ENCODE assay signal across 29 cellular contexts in genomic region chr7:151384352-151384697, GRCh38. TPM values are rescaled to one million over a fixed set of nuclear protein-coding genes. Genes with fewer than 3 reads are reported as not detected.
"Had no signal": no experiment of that assay in that cellular context is flagged by ENCODE, and none has a peak within 500 bp of the region (broad histone marks: within the 10 kb centered on the region; RNA-seq: fewer than 3 reads in every experiment).

No MANE protein-coding gene starts in this region.

- H3K9me3 ChIP-seq: ascending aorta, psoas muscle, sigmoid colon, tibial nerve had no signal

- H3K27me3 ChIP-seq: ascending aorta had no signal

- FAIRE-seq: keratinocyte, small intestine had no signal

- H3K9me3 Mint-ChIP-seq: activated naive CD8-positive, alpha-beta T cell treated with anti-CD3 and anti-CD28 coated beads, Interleukin-2, amount 10 ng/mL, durations not matched to agents 7 days and 5 days; effector memory CD8-positive, alpha-beta T cell; nephron had no signal

- H3K27ac Mint-ChIP-seq: activated naive CD8-positive, alpha-beta T cell treated with anti-CD3 and anti-CD28 coated beads, Interleukin-2, amount 10 ng/mL, durations not matched to agents 7 days and 5 days; brain; nephron had no signal

- DNase-seq: activated CD4-positive, alpha-beta T cell treated with anti-CD3 and anti-CD28 coated beads for 48 hours; activated CD4-positive, alpha-beta T cell treated with anti-CD3 and anti-CD28 coated beads, Interleukin-2, amount 50 U/mL, for 48 hours; activated CD8-positive, alpha-beta memory T cell treated with anti-CD3 and anti-CD28 coated beads for 24 hours; activated effector memory CD4-positive, alpha-beta T cell treated with Interleukin-2 at 50 U/mL for 16 hours; activated naive CD4-positive, alpha-beta T cell treated with Interleukin-2 at 50 U/mL for 16 hours; activated naive CD8-positive, alpha-beta T cell treated with anti-CD3 and anti-CD28 coated beads, Interleukin-2, amount 10 ng/mL, durations not matched to agents 7 days and 5 days; cortex of kidney; effector memory CD8-positive, alpha-beta T cell; foreskin fibroblast; hippocampal formation; left cardiac atrium; midbrain; sigmoid colon; small intestine; stimulated activated CD4-positive, alpha-beta T cell treated with anti-CD3 and anti-CD28 coated beads, Interleukin-2, amount 100 ng/mL, for 24 hours; stimulated activated naive CD4-positive, alpha-beta T cell; T-helper 1 cell had no signal

- H3K27ac ChIP-seq: psoas muscle, sigmoid colon, tibial nerve had no signal

- ATAC-seq: effector memory CD8-positive, alpha-beta T cell; left cardiac atrium; left ventricle myocardium superior had no signal

- H3K4me1 Mint-ChIP-seq: nephron had no signal

- H3K4me3 Mint-ChIP-seq: activated naive CD8-positive, alpha-beta T cell treated with anti-CD3 and anti-CD28 coated beads, Interleukin-2, amount 10 ng/mL, durations not matched to agents 7 days and 5 days; brain; effector memory CD8-positive, alpha-beta T cell had no signal

- H3K36me3 Mint-ChIP-seq: activated naive CD8-positive, alpha-beta T cell treated with anti-CD3 and anti-CD28 coated beads, Interleukin-2, amount 10 ng/mL, durations not matched to agents 7 days and 5 days had no signal

- H3K4me3 ChIP-seq: ascending aorta, psoas muscle, sigmoid colon, tibial nerve had no signal

- H3K36me3 ChIP-seq: ascending aorta had no signal

RNA-seq across cellular contexts. Expression of gene WDR86, which starts 25.5 kb away (rescaled TPM):
- total RNA-seq: chondrocyte, lung microvascular endothelial cell, osteocyte had no signal
- polyA plus RNA-seq: keratinocyte had no signal

RNA-seq across cellular contexts. Expression of gene CRYGN, which starts 55.6 kb away (rescaled TPM):
- total RNA-seq: ascending aorta, chondrocyte, esophagus mucosa, left ventricle myocardium superior, lung microvascular endothelial cell, osteocyte, ureter had no signal
- polyA plus RNA-seq: keratinocyte had no signal
